16 cellular contexts compared by ENCODE assay signal in the genomic region with DNA sequence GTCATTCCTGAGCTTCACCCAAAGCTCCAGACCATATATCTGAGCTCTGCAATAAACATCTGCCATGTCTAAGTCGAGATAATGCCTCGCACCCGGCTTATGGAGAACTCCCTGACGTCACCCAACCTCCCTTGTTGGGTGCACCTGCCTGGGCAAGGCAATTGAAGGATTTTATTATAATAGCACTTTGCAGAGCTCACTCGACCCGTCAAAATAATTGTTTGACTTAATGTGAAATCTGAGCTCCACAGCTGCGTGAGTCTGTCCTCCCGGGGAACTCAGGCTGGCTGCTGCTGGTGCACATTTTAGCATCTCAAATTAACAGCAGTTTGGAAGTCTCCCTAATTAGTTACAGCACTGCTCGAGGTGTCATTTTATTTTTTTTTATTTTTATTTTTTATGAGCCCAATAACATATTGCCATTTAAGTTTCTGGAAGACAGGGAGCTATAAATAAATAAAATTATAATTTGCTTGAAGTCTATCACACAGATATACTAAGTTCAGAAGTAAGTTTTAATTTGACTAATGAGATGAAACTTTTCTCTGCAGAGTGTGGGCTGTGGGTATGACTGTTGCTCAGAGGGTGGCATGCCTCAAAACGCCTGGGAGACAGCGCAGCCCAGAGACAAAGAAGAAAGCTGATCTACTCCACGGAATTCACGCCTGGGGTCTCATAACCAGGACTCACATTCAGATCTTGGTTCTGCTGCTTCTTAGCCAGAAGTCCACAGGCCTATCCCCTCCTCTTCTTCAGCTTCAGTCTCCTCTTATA.
A peak's percentile ranks its signal among the peaks of the same experiment; 100 is the strongest.
DNase-seq lines count a peak whose midpoint lies in the region; ATAC-seq and TF ChIP-seq lines count a peak whose summit lies in the region.
"Had no signal": no experiment of that assay in that cellular context is flagged by ENCODE, and none has a peak within 500 bp of the region (broad histone marks: within the 10 kb centered on the region; RNA-seq: fewer than 3 reads in every experiment).

No MANE protein-coding gene starts in this region.

- no peak for TF ChIP-seq CTCF in progenitor cell of endocrine pancreas (IDR thresholded peaks at IDR 0.05; ENCODE audit: unreplicated experiment)

- H3K27ac ChIP-seq in SK-N-MC, result peak overlapping the region; percentile 98
- H3K27ac ChIP-seq: left ventricle myocardium inferior, thoracic aorta had no signal

- ATAC-seq in HG02571 (IDR thresholded peaks at IDR 0.05; ENCODE audit: unreplicated experiment), result no peak
- ATAC-seq: natural killer cell, right cardiac atrium had no signal

- peak overlapping the region; percentile 5 for H3K27ac Mint-ChIP-seq in progenitor cell of endocrine pancreas
- H3K27ac Mint-ChIP-seq: natural killer cell had no signal

- no peak overlapping the region for H3K4me3 Mint-ChIP-seq in progenitor cell of endocrine pancreas (ENCODE audit: low read depth)
- H3K4me3 Mint-ChIP-seq: natural killer cell had no signal

- H3K4me3 ChIP-seq in SK-N-MC, result 0 out of 2 replicates have a peak overlapping the region, but pooled peaks have one; percentile 14
- H3K4me3 ChIP-seq: HAP-1, left ventricle myocardium inferior, thoracic aorta had no signal

- H3K9me3 Mint-ChIP-seq in progenitor cell of endocrine pancreas (ENCODE audit: low read depth), result no peaks in the 10 kb centered on the region
- H3K9me3 Mint-ChIP-seq: natural killer cell had no signal

- no peaks in the 10 kb centered on the region for H3K36me3 ChIP-seq in SK-N-MC (ENCODE audit: insufficient read depth, low read length)
- H3K36me3 ChIP-seq: HAP-1, left ventricle myocardium inferior, thoracic aorta had no signal

- peaks cover 48% of the 10 kb centered on the region for H3K27me3 Mint-ChIP-seq in progenitor cell of endocrine pancreas

- peak overlapping the region; percentile 48 for H3K9ac ChIP-seq in SK-N-MC (ENCODE audit: insufficient read length)

- H3K36me3 Mint-ChIP-seq in progenitor cell of endocrine pancreas (ENCODE audit: insufficient read depth), result no peaks in the 10 kb centered on the region
- H3K36me3 Mint-ChIP-seq: CD8-positive, alpha-beta memory T cell; natural killer cell had no signal

- no peaks in the 10 kb centered on the region for H3K9me3 ChIP-seq in SK-N-MC (ENCODE audit: low read depth, low read length)
- H3K9me3 ChIP-seq: HAP-1, thoracic aorta had no signal

- H3K4me1 Mint-ChIP-seq in progenitor cell of endocrine pancreas (ENCODE audit: low read depth), result peaks cover 7% of the 10 kb centered on the region

- DNase-seq in NCI-H1417 (lab: John Stamatoyannopoulos, UW), result peak in 2 of 3 experiments; percentile 48 to 87
- no peak for DNase-seq in NCI-H1417 treated with DMSO at 0.1 percent for 48 hours (lab: John Stamatoyannopoulos, UW)
- DNase-seq in NCI-H1930 (lab: John Stamatoyannopoulos, UW), result peak; percentile 44 to 45
- no peak for DNase-seq in SK-N-MC (ENCODE audit: low read depth, low spot score)
- DNase-seq in progenitor cell of endocrine pancreas (ENCODE audit: low spot score, unreplicated experiment), result no peak
- DNase-seq in foreskin melanocyte, result no peak
- no peak for DNase-seq in activated gamma-delta T cell (lab: John Stamatoyannopoulos, UW)
- DNase-seq: activated CD4-positive, CD25-positive, alpha-beta regulatory T cell treated with anti-CD3 and anti-CD28 coated beads, Interleukin-2, amount 50 U/mL, for 72 hours; CD8-positive, alpha-beta memory T cell; hypothalamus; left ventricle myocardium inferior; natural killer cell had no signal

Comparison
In these comparisons a context has a peak if more than half of its experiments do, and no peak if none do; other contexts are left out.
1. DNase-seq: peak in NCI-H1417 (2 of 3) and NCI-H1930 (2 of 2); none in NCI-H1417 treated with DMSO at 0.1 percent for 48 hours (single experiment), SK-N-MC (single experiment), progenitor cell of endocrine pancreas (single experiment), foreskin melanocyte (single experiment) and activated gamma-delta T cell (single experiment).